ENCODE assay signal across 8 cellular contexts in genomic region chr1:13749543-13750307, GRCh38.
A peak's percentile ranks its signal among the peaks of the same experiment; 100 is the strongest.
DNase-seq lines count a peak whose midpoint lies in the region; ATAC-seq lines count a peak whose summit lies in the region.

No MANE protein-coding gene starts in this region.

- H3K36me3 Mint-ChIP-seq in stimulated activated naive CD8-positive, alpha-beta T cell treated with anti-CD3 and anti-CD28 coated beads, Interleukin-15, Interleukin-2, amounts not matched to agents 100 ng/mL and 50 ng/mL, for 24 hours (ENCODE audit: low read depth) = peaks cover 47% of the 10 kb centered on the region

- H3K27ac Mint-ChIP-seq in stimulated activated naive CD8-positive, alpha-beta T cell treated with anti-CD3 and anti-CD28 coated beads, Interleukin-15, Interleukin-2, amounts not matched to agents 100 ng/mL and 50 ng/mL, for 24 hours = peak overlapping the region; percentile 95

- H3K4me3 Mint-ChIP-seq in stimulated activated naive CD8-positive, alpha-beta T cell treated with anti-CD3 and anti-CD28 coated beads, Interleukin-15, Interleukin-2, amounts not matched to agents 100 ng/mL and 50 ng/mL, for 24 hours = peak overlapping the region; percentile 97

- H3K9me3 Mint-ChIP-seq in stimulated activated naive CD8-positive, alpha-beta T cell treated with anti-CD3 and anti-CD28 coated beads, Interleukin-15, Interleukin-2, amounts not matched to agents 100 ng/mL and 50 ng/mL, for 24 hours = no peaks in the 10 kb centered on the region

- H3K27me3 Mint-ChIP-seq in stimulated activated naive CD8-positive, alpha-beta T cell treated with anti-CD3 and anti-CD28 coated beads, Interleukin-15, Interleukin-2, amounts not matched to agents 100 ng/mL and 50 ng/mL, for 24 hours = no peaks in the 10 kb centered on the region

- DNase-seq in COR-L47 (lab: John Stamatoyannopoulos, UW) (peak; percentile 43), HuH-7 (ENCODE audit: low spot score) (peak; percentile 19), midbrain (lab: John Stamatoyannopoulos, UW) (peak; percentile 54), 8988T (no peak)
- peak; percentile 17 to 51 (median 37) for DNase-seq in activated CD4-positive, CD25-positive, alpha-beta regulatory T cell (lab: John Stamatoyannopoulos, UW)
- DNase-seq in effector CD4-positive, alpha-beta T cell = peak; percentile 35

- H3K4me1 Mint-ChIP-seq in stimulated activated naive CD8-positive, alpha-beta T cell treated with anti-CD3 and anti-CD28 coated beads, Interleukin-15, Interleukin-2, amounts not matched to agents 100 ng/mL and 50 ng/mL, for 24 hours (ENCODE audit: low read depth) = peaks cover 61% of the 10 kb centered on the region

- ATAC-seq in GM21447 (IDR thresholded peaks at IDR 0.05; ENCODE audit: unreplicated experiment) = peak; percentile 17
